ENCODE assay signal across 17 cellular contexts in the genomic region with DNA sequence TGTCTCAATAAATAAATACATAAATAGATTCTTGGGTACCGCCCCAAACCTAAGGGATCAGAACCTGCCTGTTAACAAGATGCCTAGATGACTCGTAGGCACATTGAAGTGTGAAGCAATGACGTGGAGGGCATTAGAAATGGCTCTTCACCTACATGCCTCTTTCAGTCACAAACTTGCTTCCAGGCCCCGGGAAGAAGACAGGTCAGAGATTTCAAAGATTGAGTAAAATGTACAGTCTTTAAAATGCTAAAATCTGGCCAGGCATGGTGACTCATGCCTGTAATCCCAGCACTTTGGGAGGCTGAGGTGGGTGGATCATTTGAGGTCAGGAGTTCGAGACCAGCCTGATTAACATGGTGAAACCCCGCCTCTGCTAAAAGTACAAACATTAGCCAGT.
DNase-seq lines count a peak whose midpoint lies in the region; ATAC-seq and TF ChIP-seq lines count a peak whose summit lies in the region.
"Had no signal": no experiment of that assay in that cellular context is flagged by ENCODE, and none has a peak within 500 bp of the region (broad histone marks: within the 10 kb centered on the region; RNA-seq: fewer than 3 reads in every experiment).

No MANE protein-coding gene starts in this region.

- peak; percentile 47 for ATAC-seq in HCT116
- peak; percentile 39; the same call in 2 of the 3 replicates for ATAC-seq in RWPE2 (ENCODE audit: low read depth)
- ATAC-seq in HG02884 (IDR thresholded peaks at IDR 0.05; ENCODE audit: unreplicated experiment) = no peak
- ATAC-seq in GM18517 (IDR thresholded peaks at IDR 0.05; ENCODE audit: unreplicated experiment) = no peak
- ATAC-seq: right cardiac atrium had no signal

- H3K4me2 ChIP-seq in HCT116 (ENCODE audit: low read length) (peak overlapping the region; percentile 16; the same call in 1 of the 2 replicates), fibroblast of lung (ENCODE audit: extremely low read depth, insufficient read depth, low read length) (no peak overlapping the region)

- no peaks in the 10 kb centered on the region for H3K36me3 Mint-ChIP-seq in activated CD4-positive, alpha-beta memory T cell treated with anti-CD3 and anti-CD28 coated beads for 36 hours

- H3K9me3 ChIP-seq in HCT116 (ENCODE audit: control insufficient read depth in 1 of 2, insufficient read depth in 1 of 2, low read depth in 1 of 2, low read length in 2 of 2) (no peaks in the 10 kb centered on the region), RWPE2 (ENCODE audit: severe bottlenecking) (no peaks in the 10 kb centered on the region), fibroblast of lung (ENCODE audit: control insufficient read depth, insufficient read depth, low read depth, low read length) (no peaks in the 10 kb centered on the region)

- H3K36me3 ChIP-seq in ACC112 (ENCODE audit: insufficient read depth, low read length) (no peaks in the 10 kb centered on the region), HCT116 (ENCODE audit: control insufficient read depth in 1 of 2, insufficient read depth in 2 of 2, low read length in 2 of 2) (no peaks in the 10 kb centered on the region), RWPE2 (ENCODE audit: low read depth) (no peaks in the 10 kb centered on the region), fibroblast of lung (ENCODE audit: control insufficient read depth, insufficient read depth, low read length) (no peaks in the 10 kb centered on the region)

- TF ChIP-seq CTCF in HCT116 (IDR thresholded peaks at IDR 0.05 in 2 of 3, conservative IDR thresholded peaks at IDR 0.05 in 1 of 3; ENCODE audit: borderline replicate concordance in 1 of 3, insufficient read depth in 1 of 3, low read depth in 2 of 3, low read length in 2 of 3) (no peak), RWPE2 (IDR thresholded peaks at IDR 0.05; ENCODE audit: poor library complexity, severe bottlenecking) (no peak), fibroblast of lung (conservative IDR thresholded peaks at IDR 0.05 in 1 of 2, IDR thresholded peaks at IDR 0.05 in 1 of 2; ENCODE audit: low read depth in 1 of 2, low read length in 2 of 2) (no peak)

- H3K4me3 ChIP-seq in ACC112 (ENCODE audit: low read depth, low read length) (no peak overlapping the region), HCT116 (replicated peaks in 1 of 2; ENCODE audit: low read depth in 1 of 2, low read length in 2 of 2) (no peak overlapping the region), RWPE2 (ENCODE audit: severe bottlenecking) (no peak overlapping the region), fibroblast of lung (replicated peaks in 1 of 4; ENCODE audit: control extremely low read depth in 1 of 4, insufficient read depth in 1 of 4, low read depth in 3 of 4, low read length in 4 of 4) (no peak overlapping the region)

- DNase-seq in HCT116 (ENCODE audit: low read depth, low spot score) = no peak
- DNase-seq in RWPE2 (ENCODE audit: low spot score) = no peak
- DNase-seq in fibroblast of lung (ENCODE audit: low read depth in 2 of 2) = peak; percentile 36 to 40
- no peak for DNase-seq in activated CD4-positive, alpha-beta memory T cell treated with anti-CD3 and anti-CD28 coated beads for 36 hours
- no peak for DNase-seq in cerebellar cortex (ENCODE audit: low spot score)
- DNase-seq: activated effector memory CD4-positive, alpha-beta T cell treated with Interleukin-2 at 50 U/mL for 16 hours; aorta; dermis blood vessel endothelial cell; kidney; NCI-H82; right cardiac atrium; stimulated activated CD4-positive, alpha-beta T cell treated with anti-CD3 and anti-CD28 coated beads, Interleukin-2, amount 100 ng/mL, for 24 hours; substantia nigra had no signal

- TF ChIP-seq RAD21 in HCT116 (IDR thresholded peaks at IDR 0.05; ENCODE audit: low read depth) = no peak

- intact Hi-C loops in HCT116 (cut with micrococcal nuclease) = no loop called here
- intact Hi-C loops in activated CD4-positive, alpha-beta memory T cell treated with anti-CD3 and anti-CD28 coated beads for 36 hours (cut with micrococcal nuclease) = no loop called here

- H4K20me1 ChIP-seq in HCT116 (ENCODE audit: insufficient read depth) (no peaks in the 10 kb centered on the region), fibroblast of lung (ENCODE audit: control insufficient read depth, extremely low read depth, insufficient read depth, low read length) (no peaks in the 10 kb centered on the region)

- H3K9me2 ChIP-seq in HCT116 (ENCODE audit: insufficient read depth) = no peaks in the 10 kb centered on the region

- H3K9ac ChIP-seq in HCT116 (ENCODE audit: low read length) = no peak overlapping the region
- no peak overlapping the region for H3K9ac ChIP-seq in fibroblast of lung (ENCODE audit: insufficient read depth, low read length)

- H3K27me3 ChIP-seq in ACC112 (ENCODE audit: insufficient read depth, low read length) (no peaks in the 10 kb centered on the region), HCT116 (ENCODE audit: insufficient read depth, low read length) (no peaks in the 10 kb centered on the region), RWPE2 (ENCODE audit: insufficient read depth, poor library complexity, severe bottlenecking) (no peaks in the 10 kb centered on the region), fibroblast of lung (ENCODE audit: control insufficient read depth, insufficient read depth, low read length) (no peaks in the 10 kb centered on the region)

- H2AFZ ChIP-seq in ACC112 (ENCODE audit: low read length, unreplicated experiment) (no peak overlapping the region), HCT116 (ENCODE audit: low read depth, low read length, poor library complexity, severe bottlenecking) (no peak overlapping the region), fibroblast of lung (ENCODE audit: low read length) (no peak overlapping the region)

- BruUV-seq in HCT116 (replicated peaks; lab: Mats Ljungman, UMichigan) = no TSS peak

- POLR2A ChIA-PET in HCT116 (lab: Charles Lee) = no interaction called here
- POLR2A ChIA-PET in activated CD4-positive, alpha-beta memory T cell treated with anti-CD3 and anti-CD28 coated beads for 36 hours (lab: Charles Lee) = no interaction called here

- no peaks in the 10 kb centered on the region for H3K9me3 Mint-ChIP-seq in activated CD4-positive, alpha-beta memory T cell treated with anti-CD3 and anti-CD28 coated beads for 36 hours

- H3K4me3 Mint-ChIP-seq in activated CD4-positive, alpha-beta memory T cell treated with anti-CD3 and anti-CD28 coated beads for 36 hours = no peak overlapping the region

- H3K4me1 Mint-ChIP-seq in activated CD4-positive, alpha-beta memory T cell treated with anti-CD3 and anti-CD28 coated beads for 36 hours (ENCODE audit: low read depth) = peaks cover 19% of the 10 kb centered on the region

- no peak overlapping the region for H3K27ac Mint-ChIP-seq in activated CD4-positive, alpha-beta memory T cell treated with anti-CD3 and anti-CD28 coated beads for 36 hours

- H3K79me2 ChIP-seq in ACC112 (ENCODE audit: control insufficient read depth, insufficient read depth, low read length, unreplicated experiment) (no peaks in the 10 kb centered on the region), HCT116 (ENCODE audit: insufficient read depth, low read length) (no peaks in the 10 kb centered on the region), fibroblast of lung (ENCODE audit: control insufficient read depth, insufficient read depth, low read length) (no peaks in the 10 kb centered on the region)

- TF ChIP-seq POLR2A in HCT116 (IDR thresholded peaks at IDR 0.05; ENCODE audit: borderline replicate concordance, extremely low read depth, insufficient read depth, insufficient read length) = no peak

- H3K27ac ChIP-seq in ACC112 (ENCODE audit: low read depth, low read length) (peak overlapping the region; percentile 58), HCT116 (ENCODE audit: low read depth, low read length) (no peak overlapping the region), RWPE2 (ENCODE audit: poor library complexity, severe bottlenecking) (peak overlapping the region; percentile 1), fibroblast of lung (ENCODE audit: insufficient read depth, low read length) (no peak overlapping the region)
- H3K27ac ChIP-seq: VCaP had no signal

- no peaks in the 10 kb centered on the region for H3K27me3 Mint-ChIP-seq in activated CD4-positive, alpha-beta memory T cell treated with anti-CD3 and anti-CD28 coated beads for 36 hours

- RAD21 ChIA-PET in HCT116 (lab: Charles Lee; ENCODE audit: low non-redundant PET in 1 of 2, low total read pairs in 2 of 2, uncharacterized antibody in 2 of 2, unreplicated experiment in 2 of 2) = no interaction called here

- CTCF ChIA-PET in HCT116 (lab: Charles Lee) = no interaction called here
- CTCF ChIA-PET in activated CD4-positive, alpha-beta memory T cell treated with anti-CD3 and anti-CD28 coated beads for 36 hours (lab: Charles Lee) = no interaction called here

- H3K4me1 ChIP-seq in ACC112 (ENCODE audit: control insufficient read depth, insufficient read depth, low read length, unreplicated experiment) = peaks cover 18% of the 10 kb centered on the region
- H3K4me1 ChIP-seq in HCT116 (ENCODE audit: control insufficient read depth in 1 of 2, insufficient read depth in 2 of 2, low read length in 2 of 2) = peaks cover 0 to 25% of the 10 kb centered on the region in 2 experiments; a peak in 2 of 4 replicates
- H3K4me1 ChIP-seq in RWPE2 (ENCODE audit: insufficient read depth, poor library complexity, severe bottlenecking) = peaks cover 12% of the 10 kb centered on the region
- H3K4me1 ChIP-seq in fibroblast of lung (ENCODE audit: control insufficient read depth, extremely low read depth, insufficient read depth, low read length) = peaks cover 11% of the 10 kb centered on the region

TF ChIP-seq in HCT116, 20 proteins besides CTCF, POLR2A, EP300 and RAD21 (continues in another document):
- no peak for TF ChIP-seq SP1 (IDR thresholded peaks at IDR 0.05; ENCODE audit: low read depth)
- no peak for TF ChIP-seq ZNF274 (IDR thresholded peaks at IDR 0.05; ENCODE audit: low read depth, low read length)
- no peak for TF ChIP-seq ELF1 (IDR thresholded peaks at IDR 0.05; ENCODE audit: borderline replicate concordance, low read depth)
- no peak for TF ChIP-seq SRF (IDR thresholded peaks at IDR 0.05; ENCODE audit: low read depth)
- TF ChIP-seq ZFX (IDR thresholded peaks at IDR 0.05) = no peak
- no peak for TF ChIP-seq CEBPB (IDR thresholded peaks at IDR 0.05; ENCODE audit: low read depth)

Comparison
In these comparisons a context has a peak if more than half of its experiments do, and no peak if none do; other contexts are left out.
1. H3K27ac ChIP-seq: peak in ACC112 (single experiment) and RWPE2 (single experiment); none in HCT116 (single experiment) and fibroblast of lung (single experiment).
2. ATAC-seq: peak in HCT116 (single experiment) and RWPE2 (single experiment); none in HG02884 (single experiment) and GM18517 (single experiment).
3. DNase-seq: peak in fibroblast of lung (2 of 2); none in HCT116 (single experiment), RWPE2 (single experiment), activated CD4-positive, alpha-beta memory T cell treated with anti-CD3 and anti-CD28 coated beads for 36 hours (single experiment) and cerebellar cortex (single experiment).